Comparison of ENCODE assay signal across 7 cellular contexts in genomic region chr21:10354851-10355578, GRCh38.
A peak's percentile ranks its signal among the peaks of the same experiment; 100 is the strongest.
DNase-seq lines count a peak whose midpoint lies in the region; ATAC-seq, FAIRE-seq and TF ChIP-seq lines count a peak whose summit lies in the region.
"Not testable (repeated sequence)": the region's sequence is repeated elsewhere in the genome, so short reads cannot be mapped to it uniquely, and the experiment has no call there.

No MANE protein-coding gene starts in this region.

- peaks cover 34% of the 10 kb centered on the region for H3K9me3 ChIP-seq in Karpas-422 (ENCODE audit: low read length)
- not testable (repeated sequence) for H3K9me3 ChIP-seq in K562 (replicated peaks; ENCODE audit: control insufficient read depth, insufficient read depth, low read depth, low read length); right cardiac atrium (ENCODE audit: control insufficient read depth, low read length)
- H3K9me3 ChIP-seq in esophagus muscularis mucosa: peaks cover 0 to 44% (median 29%) of the 10 kb centered on the region in 4 donors
- H3K9me3 ChIP-seq in lung (ENCODE audit: control insufficient read depth in 2 of 2, insufficient read depth in 1 of 2, low read length in 1 of 2): peaks cover 7 to 15% of the 10 kb centered on the region in 2 donors
- H3K9me3 ChIP-seq in upper lobe of left lung: peaks cover 0 to 40% (median 14%) of the 10 kb centered on the region in 4 donors

- peaks cover 56% of the 10 kb centered on the region for H3K9me3 Mint-ChIP-seq in osteocyte (ENCODE audit: unreplicated experiment)

- not testable (repeated sequence) for H3K27me3 Mint-ChIP-seq in osteocyte (ENCODE audit: unreplicated experiment)

- not testable (repeated sequence) for TF ChIP-seq EP300 in K562 (IDR thresholded peaks at IDR 0.05; ENCODE audit: low read length); esophagus muscularis mucosa (IDR thresholded peaks at IDR 0.05); upper lobe of left lung (IDR thresholded peaks at IDR 0.05)

- ATAC-seq in K562: peak; percentile 67
- peak in 1 of 2 donors; percentile 43 for ATAC-seq in right cardiac atrium
- ATAC-seq in lung (ENCODE audit: insufficient read depth, low FRiP score): not testable (repeated sequence)
- peak; percentile 2 to 23 for ATAC-seq in upper lobe of left lung (ENCODE audit: low FRiP score in 2 of 2)

- POLR2A ChIA-PET in K562 (lab: Yijun Ruan, JAX): not testable (repeated sequence)

- not testable (repeated sequence) for H3K36me3 ChIP-seq in Karpas-422 (ENCODE audit: insufficient read depth, low read length); K562 (ENCODE audit: control insufficient read depth, insufficient read depth, low read length); esophagus muscularis mucosa; lung (ENCODE audit: control insufficient read depth in 2 of 2, insufficient read depth in 2 of 2, low read length in 2 of 2); upper lobe of left lung

- not testable (repeated sequence) for H2AFZ ChIP-seq in Karpas-422 (ENCODE audit: low read length)
- H2AFZ ChIP-seq in K562 (ENCODE audit: low read depth, low read length): 0 out of 2 replicates have a peak overlapping the region, but pooled peaks have one; percentile 2

- TF ChIP-seq POLR2A in K562 (conservative IDR thresholded peaks at IDR 0.05); esophagus muscularis mucosa (IDR thresholded peaks at IDR 0.05; ENCODE audit: low read depth); upper lobe of left lung (IDR thresholded peaks at IDR 0.05): not testable (repeated sequence)

- not testable (repeated sequence) for H3K4me2 ChIP-seq in Karpas-422 (ENCODE audit: low read depth, low read length, poor library complexity, severe bottlenecking); K562 (ENCODE audit: insufficient read depth, low read length)

- not testable (repeated sequence) for BruUV-seq in K562 (replicated peaks; lab: Mats Ljungman, UMichigan)

- not testable (repeated sequence) for H3K36me3 Mint-ChIP-seq in osteocyte (ENCODE audit: unreplicated experiment)

- not testable (repeated sequence) for FAIRE-seq in K562 (lab: Jason Lieb, UNC)

- not testable (repeated sequence) for H3K9me2 ChIP-seq in Karpas-422 (replicated peaks; ENCODE audit: insufficient read depth, low read length)

- DNase-seq in Karpas-422 (peak; percentile 35), esophagus muscularis mucosa (ENCODE audit: extremely low spot score) (peak; percentile 89), right cardiac atrium (peak in 2 of 3 donors; percentile 29 to 36), lung (ENCODE audit: low spot score) (peak; percentile 29), osteocyte (ENCODE audit: extremely low spot score, unreplicated experiment) (peak; percentile 89)
- not testable (repeated sequence) for DNase-seq in K562 (ENCODE audit: extremely low read depth in 1 of 4, low spot score in 3 of 4); upper lobe of left lung

- H3K9ac ChIP-seq in Karpas-422 (ENCODE audit: low read length); K562 (ENCODE audit: insufficient read depth in 1 of 2, low read depth in 2 of 2, low read length in 2 of 2): not testable (repeated sequence)

- not testable (repeated sequence) for H3K4me1 ChIP-seq in Karpas-422 (ENCODE audit: low read length); K562 (replicated peaks in 1 of 2; ENCODE audit: control insufficient read depth in 2 of 2, insufficient read depth in 2 of 2, low read length in 2 of 2); esophagus muscularis mucosa; right cardiac atrium (ENCODE audit: control insufficient read depth, insufficient read depth, low read length); lung (ENCODE audit: control insufficient read depth in 2 of 2, insufficient read depth in 2 of 2, low read length in 2 of 2); upper lobe of left lung

- H3K4me3 Mint-ChIP-seq in osteocyte (ENCODE audit: unreplicated experiment): not testable (repeated sequence)

- H3K79me2 ChIP-seq in Karpas-422 (ENCODE audit: low read length); K562 (ENCODE audit: control insufficient read depth, insufficient read depth, low read length): not testable (repeated sequence)

- not testable (repeated sequence) for H3K9me1 ChIP-seq in K562 (ENCODE audit: control insufficient read depth, insufficient read depth, low read length)

- not testable (repeated sequence) for TF ChIP-seq CTCF in K562 (IDR thresholded peaks at IDR 0.05 in 2 of 3, conservative IDR thresholded peaks at IDR 0.05 in 1 of 3; ENCODE audit: insufficient read depth in 2 of 3, low read depth in 1 of 3, low read length in 3 of 3); esophagus muscularis mucosa (IDR thresholded peaks at IDR 0.05); lung (IDR thresholded peaks at IDR 0.05; ENCODE audit: control extremely low read depth, extremely low read depth); osteocyte (IDR thresholded peaks at IDR 0.05); upper lobe of left lung (IDR thresholded peaks at IDR 0.05)

- intact Hi-C loops in K562 (cut with micrococcal nuclease); esophagus muscularis mucosa (cut with DNase I); right cardiac atrium (cut with DNase I): not testable (repeated sequence)

- not testable (repeated sequence) for H3K27ac ChIP-seq in Karpas-422 (ENCODE audit: low read length); K562 (ENCODE audit: extremely low read depth, low read depth, low read length); esophagus muscularis mucosa (replicated peaks in 1 of 4); right cardiac atrium (ENCODE audit: low read length); lung (ENCODE audit: low read depth in 1 of 2, low read length in 1 of 2); upper lobe of left lung

- H3K27ac Mint-ChIP-seq in osteocyte (ENCODE audit: unreplicated experiment): not testable (repeated sequence)

- WGBS in K562 (ENCODE audit: insufficient coverage, low coverage, missing lambda C conversion rate): 3% methylated on average over 5 of the region's 5 CpGs
- WGBS in esophagus muscularis mucosa: 21% methylated on average over 5 of the region's 5 CpGs
- WGBS in right cardiac atrium: 36% methylated on average over 5 of the region's 5 CpGs
- WGBS in lung, 2 donors: 41 to 44% methylated on average over 5 of the region's 5 CpGs
- WGBS in upper lobe of left lung, 2 donors: 40 to 42% methylated on average over 5 of the region's 5 CpGs

- H3K4me1 Mint-ChIP-seq in osteocyte (ENCODE audit: unreplicated experiment): not testable (repeated sequence)

- not testable (repeated sequence) for TF ChIP-seq RAD21 in K562 (CRISPR knock-in tag; conservative IDR thresholded peaks at IDR 0.05 in 1 of 2, IDR thresholded peaks at IDR 0.05 in 1 of 2)

- in situ Hi-C loops in K562 (cut with MboI): not testable (repeated sequence)

- H4K20me1 ChIP-seq in Karpas-422 (ENCODE audit: insufficient read depth, low read depth, low read length); K562 (replicated peaks; ENCODE audit: control insufficient read depth, insufficient read depth, low read length): not testable (repeated sequence)

- not testable (repeated sequence) for H3K4me3 ChIP-seq in Karpas-422 (ENCODE audit: low read length); K562; esophagus muscularis mucosa; right cardiac atrium (ENCODE audit: low read length); lung; upper lobe of left lung

- not testable (repeated sequence) for H3K27me3 ChIP-seq in Karpas-422 (ENCODE audit: low read length); K562 (ENCODE audit: control insufficient read depth in 2 of 2, insufficient read depth in 2 of 2, low read length in 2 of 2); esophagus muscularis mucosa; right cardiac atrium (ENCODE audit: control insufficient read depth, insufficient read depth); lung (ENCODE audit: control insufficient read depth, insufficient read depth); upper lobe of left lung

- CTCF ChIA-PET in K562 (lab: Yijun Ruan, JAX; ENCODE audit: low intra/inter-chr PET ratio): not testable (repeated sequence)
